Comparison of ENCODE assay signal across 17 cellular contexts in genomic region chr11:64410396-64410718, GRCh38.
"Had no signal": no experiment of that assay in that cellular context is flagged by ENCODE, and none has a peak within 500 bp of the region (broad histone marks: within the 10 kb centered on the region; RNA-seq: fewer than 3 reads in every experiment).

No MANE protein-coding gene starts in this region.

- H3K9me3 ChIP-seq: breast epithelium, heart left ventricle, prostate gland, right lobe of liver, stomach, testis had no signal

- DNase-seq: activated naive CD4-positive, alpha-beta T cell treated with Interleukin-2 at 50 U/mL for 16 hours; cerebellar nuclear complex; dermis blood vessel endothelial cell; effector memory CD8-positive, alpha-beta T cell; foreskin melanocyte; heart left ventricle; left cardiac atrium; naive thymus-derived CD8-positive, alpha-beta T cell; occipital lobe; stimulated activated CD4-positive, alpha-beta T cell treated with anti-CD3 and anti-CD28 coated beads, Interleukin-1b, Interleukin-23, amount 100 ng/mL, for 48 hours; stomach had no signal

- H3K36me3 Mint-ChIP-seq: naive thymus-derived CD8-positive, alpha-beta T cell had no signal

- H3K9me3 Mint-ChIP-seq: effector memory CD8-positive, alpha-beta T cell; naive thymus-derived CD8-positive, alpha-beta T cell; T-helper 2 cell treated with Interferon-gamma antibody and Interleukin-4, amounts not matched to agents 5 μg/mL and 100 μg/mL, for 36 hours had no signal

- H3K4me3 ChIP-seq: breast epithelium, heart left ventricle, prostate gland, right lobe of liver, stomach, testis had no signal

- H3K4me1 ChIP-seq: breast epithelium, prostate gland, right lobe of liver had no signal

- H3K4me3 Mint-ChIP-seq: effector memory CD8-positive, alpha-beta T cell; memory B cell; naive thymus-derived CD8-positive, alpha-beta T cell; T-helper 2 cell treated with Interferon-gamma antibody and Interleukin-4, amounts not matched to agents 5 μg/mL and 100 μg/mL, for 36 hours had no signal

- H3K27ac ChIP-seq: breast epithelium, heart left ventricle, prostate gland, right lobe of liver, testis had no signal

- H3K27ac Mint-ChIP-seq: effector memory CD8-positive, alpha-beta T cell; memory B cell; T-helper 2 cell treated with Interferon-gamma antibody and Interleukin-4, amounts not matched to agents 5 μg/mL and 100 μg/mL, for 36 hours had no signal

- H3K36me3 ChIP-seq: breast epithelium, heart left ventricle, prostate gland, right lobe of liver, stomach had no signal
